8 cellular contexts compared by ENCODE assay signal in genomic region chr11:124865902-124866851, GRCh38. TPM values are rescaled to one million over a fixed set of nuclear protein-coding genes. Genes with fewer than 3 reads are reported as not detected.
A peak's percentile ranks its signal among the peaks of the same experiment; 100 is the strongest.
DNase-seq lines count a peak whose midpoint lies in the region; ATAC-seq lines count a peak whose summit lies in the region.

No MANE protein-coding gene starts in this region.

- peak; percentile 77 for DNase-seq in activated CD4-positive, alpha-beta T cell treated with anti-CD3 and anti-CD28 coated beads for 36 hours
- DNase-seq in activated CD4-positive, alpha-beta T cell treated with anti-CD3 and anti-CD28 coated beads for 1 hour, result no peak
- DNase-seq in NCI-H69 (lab: John Stamatoyannopoulos, UW) (peak; percentile 62), Right ventricle myocardium superior (peak; percentile 60), retina (peak; percentile 84), SIG-M5 (lab: John Stamatoyannopoulos, UW) (no peak)
- peak; percentile 11 for DNase-seq in activated gamma-delta T cell treated with anti-CD3 and anti-CD28 coated beads, Interleukin-2, amount 50 U/mL, for 16 hours (ENCODE audit: low read depth)

- intact Hi-C loops in activated CD4-positive, alpha-beta T cell treated with anti-CD3 and anti-CD28 coated beads for 36 hours (cut with DNase I, micrococcal nuclease), result loop anchor here (1.0 to 10.0 kb wide), 7 partner anchors 10 to 451 kb away; no protein-coding TSS in a partner anchor
- intact Hi-C loops in Right ventricle myocardium superior (cut with DNase I), result no loop called here

- H3K36me3 Mint-ChIP-seq in activated CD4-positive, alpha-beta T cell treated with anti-CD3 and anti-CD28 coated beads for 36 hours (ENCODE audit: low read depth), result no peaks in the 10 kb centered on the region

- peaks cover 81% of the 10 kb centered on the region for H3K27me3 Mint-ChIP-seq in activated CD4-positive, alpha-beta T cell treated with anti-CD3 and anti-CD28 coated beads for 36 hours

- ATAC-seq in activated CD4-positive, alpha-beta T cell treated with anti-CD3 and anti-CD28 coated beads for 36 hours, result peak; percentile 60
- ATAC-seq in Right ventricle myocardium superior (ENCODE audit: poor library complexity) (peak; percentile 72), HG03135 (IDR thresholded peaks at IDR 0.05; ENCODE audit: unreplicated experiment) (no peak)

- no peaks in the 10 kb centered on the region for H3K9me3 Mint-ChIP-seq in activated CD4-positive, alpha-beta T cell treated with anti-CD3 and anti-CD28 coated beads for 36 hours (ENCODE audit: low read depth)

- no peak overlapping the region for H3K4me3 Mint-ChIP-seq in activated CD4-positive, alpha-beta T cell treated with anti-CD3 and anti-CD28 coated beads for 36 hours

- POLR2A ChIA-PET in activated CD4-positive, alpha-beta T cell treated with anti-CD3 and anti-CD28 coated beads for 36 hours (lab: Charles Lee), result no interaction called here

- H3K27ac Mint-ChIP-seq in activated CD4-positive, alpha-beta T cell treated with anti-CD3 and anti-CD28 coated beads for 36 hours, result no peak overlapping the region

- CTCF ChIA-PET in activated CD4-positive, alpha-beta T cell treated with anti-CD3 and anti-CD28 coated beads for 36 hours (lab: Charles Lee), result interaction anchor here (0.7 to 3.0 kb wide), 23 partner anchors 8 to 222 kb away, joined by 3 to 20 read pairs (median 5); no protein-coding TSS in a partner anchor

- H3K4me1 Mint-ChIP-seq in activated CD4-positive, alpha-beta T cell treated with anti-CD3 and anti-CD28 coated beads for 36 hours, result peaks cover 31% of the 10 kb centered on the region

RNA-seq across cellular contexts. Expression of gene ROBO3, which starts 0.9 kb away (rescaled TPM):
- 10 to 100 TPM; 21.9 to 26.1 TPM for total RNA-seq in activated CD4-positive, alpha-beta T cell treated with anti-CD3 and anti-CD28 coated beads for 36 hours
- 3.0 TPM for total RNA-seq in Right ventricle myocardium superior

RNA-seq across cellular contexts. Expression of gene ROBO4, which starts 31.5 kb away (rescaled TPM):
- total RNA-seq in activated CD4-positive, alpha-beta T cell treated with anti-CD3 and anti-CD28 coated beads for 36 hours, result not detected
- 21.9 TPM for total RNA-seq in Right ventricle myocardium superior

RNA-seq across cellular contexts. Expression of gene HEPN1, which starts 52.9 kb away (rescaled TPM):
- total RNA-seq in activated CD4-positive, alpha-beta T cell treated with anti-CD3 and anti-CD28 coated beads for 36 hours, result not detected
- not detected for total RNA-seq in Right ventricle myocardium superior

Comparison
In these comparisons a context has a peak if more than half of its experiments do, and no peak if none do; other contexts are left out.
1. DNase-seq: peak in activated CD4-positive, alpha-beta T cell treated with anti-CD3 and anti-CD28 coated beads for 36 hours (single experiment), NCI-H69 (single experiment), activated gamma-delta T cell treated with anti-CD3 and anti-CD28 coated beads, Interleukin-2, amount 50 U/mL, for 16 hours (single experiment), Right ventricle myocardium superior (single experiment) and retina (single experiment); none in activated CD4-positive, alpha-beta T cell treated with anti-CD3 and anti-CD28 coated beads for 1 hour (single experiment) and SIG-M5 (single experiment).
2. RNA of gene ROBO4, which starts 31.5 kb away (total RNA-seq): 21.9 TPM in Right ventricle myocardium superior (single experiment); not detected in activated CD4-positive, alpha-beta T cell treated with anti-CD3 and anti-CD28 coated beads for 36 hours; every median in the first group is over 10 times any median in the second.